In genomic region chr19:24004166-24004565, GRCh38 we compare ENCODE assay signal across 19 cellular contexts.
DNase-seq lines count a peak whose midpoint lies in the region; ATAC-seq, FAIRE-seq and TF ChIP-seq lines count a peak whose summit lies in the region.
"Had no signal": no experiment of that assay in that cellular context is flagged by ENCODE, and none has a peak within 500 bp of the region (broad histone marks: within the 10 kb centered on the region; RNA-seq: fewer than 3 reads in every experiment).

No MANE protein-coding gene starts in this region.

- H3K9ac ChIP-seq in HepG2 (ENCODE audit: insufficient read depth, low read depth, low read length) (no peak overlapping the region), PC-3 (ENCODE audit: low read length) (no peak overlapping the region)

- H3K4me1 Mint-ChIP-seq in progenitor cell of endocrine pancreas (ENCODE audit: low read depth) = no peaks in the 10 kb centered on the region
- H3K4me1 Mint-ChIP-seq: CD4-positive, CD25-positive, alpha-beta regulatory T cell; CD8-positive, alpha-beta memory T cell had no signal

- H3F3A ChIP-seq in PC-3 (ENCODE audit: low read length, unreplicated experiment) = no peaks in the 10 kb centered on the region

- H2AFZ ChIP-seq in HepG2 (ENCODE audit: low read length) (no peak overlapping the region), PC-3 (ENCODE audit: low read length) (no peak overlapping the region)

- TF ChIP-seq POLR2A in HepG2 (IDR thresholded peaks at IDR 0.05; ENCODE audit: insufficient read depth in 1 of 2, low read depth in 2 of 2, low read length in 2 of 2) (no peak), right lobe of liver (IDR thresholded peaks at IDR 0.05) (no peak)

- ATAC-seq in HepG2 (no peak), right lobe of liver (no peak), PC-3 (no peak), GM18861 (IDR thresholded peaks at IDR 0.05; ENCODE audit: unreplicated experiment) (no peak)
- ATAC-seq: HCT116 had no signal

- H3K9me3 ChIP-seq in HepG2 (ENCODE audit: low read length) = peaks cover 75% of the 10 kb centered on the region
- H3K9me3 ChIP-seq in right lobe of liver = no peaks in the 10 kb centered on the region
- H3K9me3 ChIP-seq in PC-3 (ENCODE audit: low read length) = peaks cover 8% of the 10 kb centered on the region; the same call in 1 of the 2 replicates
- H3K9me3 ChIP-seq: BE2C, Caco-2 had no signal

- no peak for TF ChIP-seq CTCF in HepG2 (CRISPR knock-in tag; IDR thresholded peaks at IDR 0.05)
- TF ChIP-seq CTCF in right lobe of liver (IDR thresholded peaks at IDR 0.05) = no peak
- TF ChIP-seq CTCF in PC-3 (conservative IDR thresholded peaks at IDR 0.05; ENCODE audit: low read depth, low read length) = no peak
- no peak for TF ChIP-seq CTCF in progenitor cell of endocrine pancreas (IDR thresholded peaks at IDR 0.05; ENCODE audit: unreplicated experiment)

- H3K36me3 Mint-ChIP-seq in progenitor cell of endocrine pancreas (ENCODE audit: insufficient read depth) = peaks cover 3% of the 10 kb centered on the region
- H3K36me3 Mint-ChIP-seq: CD4-positive, CD25-positive, alpha-beta regulatory T cell had no signal

- POLR2A ChIA-PET in HepG2 (lab: Yijun Ruan, JAX) (no interaction called here), PC-3 (lab: Charles Lee; ENCODE audit: unreplicated experiment) (no interaction called here)

- no peak for TF ChIP-seq RAD21 in HepG2 (CRISPR knock-in tag; IDR thresholded peaks at IDR 0.05)

- no peak overlapping the region for H3K27ac Mint-ChIP-seq in progenitor cell of endocrine pancreas
- H3K27ac Mint-ChIP-seq: CD4-positive, CD25-positive, alpha-beta regulatory T cell; CD8-positive, alpha-beta memory T cell; HFFc6 had no signal

- no peak for TF ChIP-seq EP300 in HepG2 (IDR thresholded peaks at IDR 0.05; ENCODE audit: low read depth in 2 of 2, low read length in 2 of 2)
- no peak for TF ChIP-seq EP300 in HepG2 (CRISPR knock-in tag; IDR thresholded peaks at IDR 0.05; ENCODE audit: borderline replicate concordance)

- no peaks in the 10 kb centered on the region for H3K79me2 ChIP-seq in HepG2 (ENCODE audit: insufficient read depth, low read length)
- H3K79me2 ChIP-seq in PC-3 (ENCODE audit: low read length) = no peaks in the 10 kb centered on the region

- H4K20me1 ChIP-seq in HepG2 (ENCODE audit: insufficient read depth, low read length) (no peaks in the 10 kb centered on the region), PC-3 (ENCODE audit: low read length) (no peaks in the 10 kb centered on the region)

- peaks cover 43% of the 10 kb centered on the region for H3K9me3 Mint-ChIP-seq in progenitor cell of endocrine pancreas (ENCODE audit: low read depth)

- H3K4me2 ChIP-seq in HepG2 (ENCODE audit: low read depth, low read length) (no peak overlapping the region), PC-3 (ENCODE audit: low read length) (no peak overlapping the region)

- no peaks in the 10 kb centered on the region for H3K27me3 Mint-ChIP-seq in progenitor cell of endocrine pancreas
- H3K27me3 Mint-ChIP-seq: CD4-positive, CD25-positive, alpha-beta regulatory T cell; CD8-positive, alpha-beta memory T cell had no signal

- H3K36me3 ChIP-seq in HepG2 (replicated peaks in 1 of 2; ENCODE audit: control insufficient read depth in 1 of 2, insufficient read depth in 2 of 2, low read length in 2 of 2) (no peaks in the 10 kb centered on the region), right lobe of liver (no peaks in the 10 kb centered on the region), PC-3 (ENCODE audit: low read depth, low read length) (no peaks in the 10 kb centered on the region; the same call in 1 of the 2 replicates)
- H3K36me3 ChIP-seq: BE2C had no signal

- H3K4me1 ChIP-seq in HepG2 (ENCODE audit: insufficient read depth, low read length) (no peaks in the 10 kb centered on the region), right lobe of liver (no peaks in the 10 kb centered on the region), PC-3 (ENCODE audit: insufficient read depth, low read length) (no peaks in the 10 kb centered on the region)
- H3K4me1 ChIP-seq: BE2C, Caco-2 had no signal

- DNase-seq in HepG2 (ENCODE audit: low spot score) = no peak
- no peak for DNase-seq in right lobe of liver
- DNase-seq in PC-3 = peak; percentile 9
- DNase-seq in kidney tubule cell (ENCODE audit: low spot score) = peak; percentile 25
- DNase-seq in progenitor cell of endocrine pancreas (ENCODE audit: low spot score, unreplicated experiment) = no peak
- DNase-seq: ACHN; BE2C; C1 segment of cervical spinal cord; Caco-2; CD4-positive, CD25-positive, alpha-beta regulatory T cell; CD8-positive, alpha-beta memory T cell; DMS79 treated with DMSO at 0.1 percent for 48 hours; GF-D8; GOT3; HFFc6 had no signal

- BruUV-seq in HepG2 (replicated peaks; lab: Mats Ljungman, UMichigan) (no TSS peak), PC-3 (replicated peaks; lab: Mats Ljungman, UMichigan) (no TSS peak)

- in situ Hi-C loops in HepG2 (cut with HindIII; ENCODE audit: extremely low pct_ligation_motif_present, low pct_unique_long_range_greater_than_20kb) = no loop called here

- H3K27ac ChIP-seq in HepG2 (ENCODE audit: extremely low read length, insufficient read depth, low read length) = no peak overlapping the region
- H3K27ac ChIP-seq in right lobe of liver = no peak overlapping the region
- no peak overlapping the region for H3K27ac ChIP-seq in PC-3 (ENCODE audit: low read length)

- 0% methylated on average over 4 of the region's 6 CpGs for WGBS in HepG2 (ENCODE audit: low lambda C conversion rate)
- WGBS in right lobe of liver (ENCODE audit: insufficient coverage, low coverage, low lambda C conversion rate, missing lambda C conversion rate) = 78% methylated on average over 5 of the region's 6 CpGs

- H3K4me3 ChIP-seq in HepG2 (replicated peaks in 1 of 3; ENCODE audit: insufficient read depth in 1 of 3, low read depth in 2 of 3, low read length in 3 of 3) = no peak overlapping the region
- H3K4me3 ChIP-seq in right lobe of liver = no peak overlapping the region
- no peak overlapping the region for H3K4me3 ChIP-seq in PC-3 (ENCODE audit: low read length)

- FAIRE-seq in HepG2 (lab: Jason Lieb, UNC) = no peak
- FAIRE-seq: A204.1, D721Med had no signal

- intact Hi-C loops in HepG2 (cut with micrococcal nuclease; ENCODE audit: unreplicated experiment) (no loop called here), right lobe of liver (cut with DNase I) (no loop called here), PC-3 (cut with micrococcal nuclease) (no loop called here)

- CTCF ChIA-PET in HepG2 (lab: Yijun Ruan, JAX; ENCODE audit: low intra/inter-chr PET ratio, low total read pairs) (no interaction called here), PC-3 (lab: Charles Lee) (no interaction called here)

- no peaks in the 10 kb centered on the region for H3K9me2 ChIP-seq in PC-3 (replicated peaks; ENCODE audit: low read length)

- H3K4me3 Mint-ChIP-seq in progenitor cell of endocrine pancreas (ENCODE audit: low read depth) = no peak overlapping the region
- H3K4me3 Mint-ChIP-seq: CD4-positive, CD25-positive, alpha-beta regulatory T cell; CD8-positive, alpha-beta memory T cell; HFFc6 had no signal

- no peaks in the 10 kb centered on the region for H3K27me3 ChIP-seq in HepG2 (ENCODE audit: control insufficient read depth in 1 of 2, insufficient read depth in 2 of 2, low read length in 2 of 2)
- H3K27me3 ChIP-seq in right lobe of liver = no peaks in the 10 kb centered on the region
- no peaks in the 10 kb centered on the region for H3K27me3 ChIP-seq in PC-3 (ENCODE audit: low read length)
- H3K27me3 ChIP-seq: BE2C had no signal

TF ChIP-seq in HepG2, 621 proteins besides CTCF, POLR2A, EP300 and RAD21:
- TF ChIP-seq, protein P1, sequence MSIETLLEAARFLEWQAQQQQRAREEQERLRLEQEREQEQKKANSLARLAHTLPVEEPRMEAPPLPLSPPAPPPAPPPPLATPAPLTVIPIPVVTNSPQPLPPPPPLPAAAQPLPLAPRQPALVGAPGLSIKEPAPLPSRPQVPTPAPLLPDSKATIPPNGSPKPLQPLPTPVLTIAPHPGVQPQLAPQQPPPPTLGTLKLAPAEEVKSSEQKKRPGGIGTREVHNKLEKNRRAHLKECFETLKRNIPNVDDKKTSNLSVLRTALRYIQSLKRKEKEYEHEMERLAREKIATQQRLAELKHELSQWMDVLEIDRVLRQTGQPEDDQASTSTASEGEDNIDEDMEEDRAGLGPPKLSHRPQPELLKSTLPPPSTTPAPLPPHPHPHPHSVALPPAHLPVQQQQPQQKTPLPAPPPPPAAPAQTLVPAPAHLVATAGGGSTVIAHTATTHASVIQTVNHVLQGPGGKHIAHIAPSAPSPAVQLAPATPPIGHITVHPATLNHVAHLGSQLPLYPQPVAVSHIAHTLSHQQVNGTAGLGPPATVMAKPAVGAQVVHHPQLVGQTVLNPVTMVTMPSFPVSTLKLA (IDR thresholded peaks at IDR 0.05) = peak; percentile 15; the same call in 1 of the 2 replicates
- TF ChIP-seq ZNF501 (CRISPR knock-in tag; IDR thresholded peaks at IDR 0.05) (no peak), FOSL2 (CRISPR knock-in tag; IDR thresholded peaks at IDR 0.05) (no peak)
TF ChIP-seq in HepG2: peak in this region for 1.

Comparison
In these comparisons a context has a peak if more than half of its experiments do, and no peak if none do; other contexts are left out.
1. DNase-seq: peak in PC-3 (single experiment) and kidney tubule cell (single experiment); none in HepG2 (single experiment), right lobe of liver (0 of 3) and progenitor cell of endocrine pancreas (single experiment).